ENCODE assay signal across 9 cellular contexts in the genomic region with DNA sequence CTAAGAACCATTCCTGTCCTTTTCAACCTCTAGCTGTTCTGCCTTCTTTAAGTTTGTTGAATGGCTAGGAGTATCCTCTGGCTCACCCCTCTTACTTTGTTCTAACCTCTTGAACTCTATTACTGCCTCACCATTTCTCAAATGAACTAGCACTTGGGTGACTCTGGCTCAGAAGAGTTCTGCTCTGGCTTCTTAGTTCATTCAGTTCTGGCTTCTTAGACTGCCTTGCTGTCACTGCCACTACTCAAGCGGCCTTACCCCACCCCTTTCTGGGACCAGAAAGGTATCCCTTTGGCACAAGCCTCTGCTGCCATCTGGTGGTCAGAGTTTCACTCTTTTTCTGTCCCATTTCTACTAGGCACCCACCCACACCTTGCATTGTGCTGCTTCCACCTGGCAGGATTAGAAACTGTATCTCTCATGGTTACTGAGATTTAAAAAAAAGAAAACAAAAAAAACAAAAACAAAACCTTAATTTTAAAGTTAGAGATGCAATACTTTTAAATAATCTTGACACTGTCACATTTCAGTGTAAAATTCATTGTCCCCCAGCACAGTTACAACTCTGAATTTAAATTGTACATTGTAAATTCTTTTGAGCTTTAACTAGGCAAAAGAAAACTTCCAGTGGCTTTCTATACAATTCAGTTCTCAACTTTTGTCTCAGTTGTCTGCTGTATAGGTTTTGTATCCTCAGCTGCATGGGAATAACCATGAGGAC. TPM values are rescaled to one million over a fixed set of nuclear protein-coding genes. Genes with fewer than 3 reads are reported as not detected.
A peak's percentile ranks its signal among the peaks of the same experiment; 100 is the strongest.
DNase-seq lines count a peak whose midpoint lies in the region; ATAC-seq, FAIRE-seq and TF ChIP-seq lines count a peak whose summit lies in the region.
"Had no signal": no experiment of that assay in that cellular context is flagged by ENCODE, and none has a peak within 500 bp of the region (broad histone marks: within the 10 kb centered on the region; RNA-seq: fewer than 3 reads in every experiment).

No MANE protein-coding gene starts in this region.

- peak; percentile 91 for FAIRE-seq in HepG2 (lab: Jason Lieb, UNC)

- in situ Hi-C loops in HepG2 (cut with HindIII; ENCODE audit: extremely low pct_ligation_motif_present, low pct_unique_long_range_greater_than_20kb): loop anchor here (5.0 to 10.0 kb wide), 2 partner anchors 261 to 333 kb away; no protein-coding TSS in a partner anchor

- CTCF ChIA-PET in HepG2 (lab: Yijun Ruan, JAX; ENCODE audit: low intra/inter-chr PET ratio, low total read pairs): interaction anchor here (0.6 to 2.9 kb wide), 9 partner anchors 11 to 529 kb away, joined by 3 to 117 read pairs (median 3); no protein-coding TSS in a partner anchor

- H3K36me3 ChIP-seq in HepG2 (replicated peaks in 1 of 2; ENCODE audit: control insufficient read depth in 1 of 2, insufficient read depth in 2 of 2, low read length in 2 of 2): no peaks in the 10 kb centered on the region

- no TSS peak for BruUV-seq in HepG2 (replicated peaks; lab: Mats Ljungman, UMichigan)

- no peak overlapping the region for H3K9ac ChIP-seq in HepG2 (ENCODE audit: insufficient read depth, low read depth, low read length)

- no peak overlapping the region for H3K4me3 ChIP-seq in coronary artery
- H3K4me3 ChIP-seq in HepG2 (replicated peaks in 1 of 3; ENCODE audit: insufficient read depth in 1 of 3, low read depth in 2 of 3, low read length in 3 of 3): no peak overlapping the region

- ATAC-seq in GM19372 (IDR thresholded peaks at IDR 0.05; ENCODE audit: low read depth, unreplicated experiment) (peak; percentile 97), HG03457 (IDR thresholded peaks at IDR 0.05; ENCODE audit: unreplicated experiment) (peak; percentile 82), HepG2 (peak; percentile 100)

- DNase-seq in NCI-H524 (lab: John Stamatoyannopoulos, UW) (peak; percentile 81), coronary artery (ENCODE audit: low spot score) (peak; percentile 77), HepG2 (ENCODE audit: low spot score) (peak; percentile 88)
- peak; percentile 38 to 45 for DNase-seq in activated CD4-positive, alpha-beta T cell treated with anti-CD3 and anti-CD28 coated beads for 4 hours
- DNase-seq in stimulated activated CD4-positive, alpha-beta T cell treated with anti-CD3 and anti-CD28 coated beads, TNF-alpha, amount 100 ng/mL, for 4 hours (ENCODE audit: low read depth in 3 of 3): peak in 2 of 3 experiments; percentile 10 to 22

- peak; percentile 98 for TF ChIP-seq RAD21 in HepG2 (CRISPR knock-in tag; IDR thresholded peaks at IDR 0.05)

- no peak overlapping the region for H3K4me2 ChIP-seq in HepG2 (ENCODE audit: low read depth, low read length)

- peak overlapping the region; percentile 59 for H2AFZ ChIP-seq in HepG2 (ENCODE audit: low read length)

- peak; percentile 93 for TF ChIP-seq CTCF in C4-2B (conservative IDR thresholded peaks at IDR 0.05)
- peak; percentile 41 for TF ChIP-seq CTCF in coronary artery (IDR thresholded peaks at IDR 0.05)
- TF ChIP-seq CTCF in HepG2 (CRISPR knock-in tag; IDR thresholded peaks at IDR 0.05): peak; percentile 97

- peaks cover 14% of the 10 kb centered on the region for H3K4me1 ChIP-seq in HepG2 (ENCODE audit: insufficient read depth, low read length)

- no peak for TF ChIP-seq POLR2A in HepG2 (IDR thresholded peaks at IDR 0.05; ENCODE audit: insufficient read depth in 1 of 2, low read depth in 2 of 2, low read length in 2 of 2)

- H3K79me2 ChIP-seq in HepG2 (ENCODE audit: insufficient read depth, low read length): no peaks in the 10 kb centered on the region

- no peak overlapping the region for H3K27ac ChIP-seq in C4-2B
- no peak overlapping the region for H3K27ac ChIP-seq in coronary artery
- no peak overlapping the region for H3K27ac ChIP-seq in HepG2 (ENCODE audit: extremely low read length, insufficient read depth, low read length)

- no peak for TF ChIP-seq EP300 in HepG2 (IDR thresholded peaks at IDR 0.05; ENCODE audit: low read depth in 2 of 2, low read length in 2 of 2)
- no peak for TF ChIP-seq EP300 in HepG2 (CRISPR knock-in tag; IDR thresholded peaks at IDR 0.05; ENCODE audit: borderline replicate concordance)

- no peaks in the 10 kb centered on the region for H4K20me1 ChIP-seq in HepG2 (ENCODE audit: insufficient read depth, low read length)

- H3K27me3 ChIP-seq in HepG2 (ENCODE audit: control insufficient read depth in 1 of 2, insufficient read depth in 2 of 2, low read length in 2 of 2): no peaks in the 10 kb centered on the region

- WGBS in HepG2 (ENCODE audit: low lambda C conversion rate): 18% methylated on average over 1 of the region's 1 CpG

- POLR2A ChIA-PET in HepG2 (lab: Yijun Ruan, JAX): interaction anchor here (2.3 kb wide), 1 partner anchor 461 kb away, joined by 8 read pairs; no protein-coding TSS in a partner anchor

- peaks cover 13% of the 10 kb centered on the region for H3K9me3 ChIP-seq in HepG2 (ENCODE audit: low read length)

- intact Hi-C loops in HepG2 (cut with micrococcal nuclease; ENCODE audit: unreplicated experiment): loop anchor here (1.0 to 10.0 kb wide), 4 partner anchors 151 to 461 kb away; no protein-coding TSS in a partner anchor

TF ChIP-seq in HepG2, 621 proteins besides CTCF, POLR2A, EP300 and RAD21 (continues in another document):
- TF ChIP-seq MATR3 (CRISPR knock-in tag; IDR thresholded peaks at IDR 0.05) (no peak), BRCA1 (CRISPR knock-in tag; IDR thresholded peaks at IDR 0.05) (0 out of 2 replicates have a peak, but pooled peaks have one; percentile 33), SP2 (CRISPR knock-in tag; IDR thresholded peaks at IDR 0.05) (peak; percentile 14; the same call in 1 of the 2 replicates), JUN (CRISPR knock-in tag; IDR thresholded peaks at IDR 0.05) (no peak), POLR2AphosphoS2 (IDR thresholded peaks at IDR 0.05; ENCODE audit: low read depth, low read length) (no peak), ZNF878 (CRISPR knock-in tag; IDR thresholded peaks at IDR 0.05) (0 out of 2 replicates have a peak, but pooled peaks have one; percentile 63), ZNF441 (CRISPR knock-in tag; IDR thresholded peaks at IDR 0.05; ENCODE audit: borderline replicate concordance) (0 out of 2 replicates have a peak, but pooled peaks have one; percentile 67), SMYD3 (CRISPR knock-in tag; IDR thresholded peaks at IDR 0.05) (peak; percentile 93), ZKSCAN1 (IDR thresholded peaks at IDR 0.05; ENCODE audit: low read length) (no peak), ZNF572 (CRISPR knock-in tag; IDR thresholded peaks at IDR 0.05) (peak; percentile 97), ZNF672 (CRISPR knock-in tag; IDR thresholded peaks at IDR 0.05) (no peak), KDM2A (CRISPR knock-in tag; IDR thresholded peaks at IDR 0.05; ENCODE audit: borderline replicate concordance, low read depth) (peak; percentile 55; the same call in 1 of the 2 replicates), MXD4 (CRISPR knock-in tag; IDR thresholded peaks at IDR 0.05) (peak; percentile 58), ISL2 (CRISPR knock-in tag; IDR thresholded peaks at IDR 0.05) (0 out of 2 replicates have a peak, but pooled peaks have one; percentile 19)
- TF ChIP-seq, protein P1, sequence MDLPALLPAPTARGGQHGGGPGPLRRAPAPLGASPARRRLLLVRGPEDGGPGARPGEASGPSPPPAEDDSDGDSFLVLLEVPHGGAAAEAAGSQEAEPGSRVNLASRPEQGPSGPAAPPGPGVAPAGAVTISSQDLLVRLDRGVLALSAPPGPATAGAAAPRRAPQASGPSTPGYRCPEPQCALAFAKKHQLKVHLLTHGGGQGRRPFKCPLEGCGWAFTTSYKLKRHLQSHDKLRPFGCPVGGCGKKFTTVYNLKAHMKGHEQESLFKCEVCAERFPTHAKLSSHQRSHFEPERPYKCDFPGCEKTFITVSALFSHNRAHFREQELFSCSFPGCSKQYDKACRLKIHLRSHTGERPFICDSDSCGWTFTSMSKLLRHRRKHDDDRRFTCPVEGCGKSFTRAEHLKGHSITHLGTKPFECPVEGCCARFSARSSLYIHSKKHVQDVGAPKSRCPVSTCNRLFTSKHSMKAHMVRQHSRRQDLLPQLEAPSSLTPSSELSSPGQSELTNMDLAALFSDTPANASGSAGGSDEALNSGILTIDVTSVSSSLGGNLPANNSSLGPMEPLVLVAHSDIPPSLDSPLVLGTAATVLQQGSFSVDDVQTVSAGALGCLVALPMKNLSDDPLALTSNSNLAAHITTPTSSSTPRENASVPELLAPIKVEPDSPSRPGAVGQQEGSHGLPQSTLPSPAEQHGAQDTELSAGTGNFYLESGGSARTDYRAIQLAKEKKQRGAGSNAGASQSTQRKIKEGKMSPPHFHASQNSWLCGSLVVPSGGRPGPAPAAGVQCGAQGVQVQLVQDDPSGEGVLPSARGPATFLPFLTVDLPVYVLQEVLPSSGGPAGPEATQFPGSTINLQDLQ (CRISPR knock-in tag; IDR thresholded peaks at IDR 0.05): no peak

RNA-seq across cellular contexts. Expression of a gene that starts 6.9 kb away (rescaled TPM):
- total RNA-seq in HepG2 (2016; rRNA removed; fragmentation: Illumina TruSeq; extraction: Trizol): 0.02 TPM in 1 of 2 replicates, not detected in the other
- 0.09 TPM in 1 of 2 replicates, not detected in the other for total RNA-seq in HepG2 (2016; cell fraction: cytosol; rRNA removed; fragmentation: Illumina TruSeq; extraction: Trizol; ENCODE audit: low read depth)
- 0.17 TPM in 1 of 2 replicates, not detected in the other for total RNA-seq in HepG2 (2016; cell fraction: insoluble cytoplasmic fraction; rRNA removed; fragmentation: Illumina TruSeq; extraction: Trizol)
- total RNA-seq in HepG2 (2016; cell fraction: membrane; rRNA removed; fragmentation: Illumina TruSeq; extraction: Trizol): 0.28 and 0.53 TPM in 2 replicates
- total RNA-seq in HepG2 (2016; cell fraction: nucleus; rRNA removed; fragmentation: Illumina TruSeq; extraction: Trizol): 0.12 and 0.13 TPM in 2 replicates
- 0.08 and 0.12 TPM in 2 replicates for polyA plus RNA-seq in HepG2 (2011; rRNA removed)
- not detected in 2 replicates for polyA plus RNA-seq in HepG2 (2011; cell fraction: cytosol; rRNA removed)
- 0.32 and 0.68 TPM in 2 replicates for polyA plus RNA-seq in HepG2 (2011; cell fraction: nucleus; rRNA removed)
- polyA plus RNA-seq in HepG2 (2012): 0.27 and 0.56 TPM in 2 replicates
- not detected in 2 replicates for polyA plus RNA-seq in HepG2 (2016; cell fraction: cytosol; fragmentation: Illumina TruSeq; extraction: Trizol; ENCODE audit: low read depth)
- not detected in 2 replicates for polyA plus RNA-seq in HepG2 (2016; cell fraction: insoluble cytoplasmic fraction; fragmentation: Illumina TruSeq; extraction: Trizol; ENCODE audit: low read depth)
- not detected in 2 replicates for polyA plus RNA-seq in HepG2 (2016; cell fraction: membrane; fragmentation: Illumina TruSeq; extraction: Trizol; ENCODE audit: low read depth)
- 0.21 and 0.51 TPM in 2 replicates for polyA plus RNA-seq in HepG2 (2016; cell fraction: nucleus; fragmentation: Illumina TruSeq; extraction: Trizol; ENCODE audit: insufficient read depth, low read depth)
- polyA minus RNA-seq in HepG2 (2011; rRNA and poly(A)+ RNA removed; ENCODE audit: low replicate concordance): 0.14 and 0.19 TPM in 2 replicates
- not detected in 2 replicates for polyA minus RNA-seq in HepG2 (2011; cell fraction: cytosol; rRNA and poly(A)+ RNA removed)
- polyA minus RNA-seq in HepG2 (2011; cell fraction: nucleus; rRNA and poly(A)+ RNA removed): 1.2 and 1.5 TPM in 2 replicates
- polyA plus RNA-seq: IgD-negative memory B cell had no signal

Comparison
In these comparisons a context has a peak if more than half of its experiments do, and no peak if none do; other contexts are left out.
1. CTCF ChIP-seq: peak in every context shown above with its lines; median percentile 97 in HepG2; 93 in C4-2B; 41 in coronary artery.
2. DNase-seq: peak in every context shown above with its lines; median percentile 88 in HepG2; 81 in NCI-H524; 77 in coronary artery; 42 in activated CD4-positive, alpha-beta T cell treated with anti-CD3 and anti-CD28 coated beads for 4 hours; 16 in stimulated activated CD4-positive, alpha-beta T cell treated with anti-CD3 and anti-CD28 coated beads, TNF-alpha, amount 100 ng/mL, for 4 hours.